23 cellular contexts compared by ENCODE assay signal in the genomic region with DNA sequence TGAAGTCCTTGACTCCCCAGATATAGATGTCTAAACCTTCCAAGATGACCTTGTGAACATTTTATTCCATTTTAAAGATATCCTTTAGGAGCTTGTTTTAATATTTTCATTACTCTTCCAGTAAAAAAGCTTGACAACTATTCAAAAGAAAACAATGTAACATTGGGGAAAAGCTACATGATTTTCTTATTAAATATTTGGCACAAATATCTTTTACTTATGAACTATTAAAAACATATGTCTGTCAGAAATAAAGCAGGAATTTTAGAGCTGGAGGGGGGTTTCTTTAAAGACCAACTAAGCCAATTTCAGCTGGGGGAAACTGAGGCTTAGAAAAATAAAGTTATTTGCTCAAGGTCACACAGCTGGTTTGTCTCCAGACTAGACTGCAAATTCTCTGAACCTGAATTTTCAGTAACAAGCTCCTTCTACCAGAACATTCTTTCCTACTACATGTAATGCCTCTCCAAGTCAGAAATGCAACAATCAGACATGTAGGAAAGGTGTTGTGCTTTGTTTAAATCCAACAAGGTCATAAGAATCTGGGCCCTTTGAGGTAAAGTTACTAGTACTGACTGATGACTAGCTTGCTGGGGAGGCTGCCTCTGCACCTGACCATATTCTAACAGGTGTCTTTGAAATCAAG.
DNase-seq lines count a peak whose midpoint lies in the region; ATAC-seq and TF ChIP-seq lines count a peak whose summit lies in the region.
"Had no signal": no experiment of that assay in that cellular context is flagged by ENCODE, and none has a peak within 500 bp of the region (broad histone marks: within the 10 kb centered on the region; RNA-seq: fewer than 3 reads in every experiment).

No MANE protein-coding gene starts in this region.

- H3K4me1 ChIP-seq in ascending aorta: peaks cover 3 to 13% of the 10 kb centered on the region in 2 donors
- H3K4me1 ChIP-seq: BE2C had no signal

- TF ChIP-seq CTCF in AG10803 (conservative IDR thresholded peaks at IDR 0.05; ENCODE audit: low read length) (no peak), ascending aorta (IDR thresholded peaks at IDR 0.05) (no peak)

- DNase-seq in AG10803 (ENCODE audit: low read depth) (peak; percentile 31), ascending aorta (ENCODE audit: low spot score in 2 of 2) (no peak), fibroblast of gingiva (ENCODE audit: low read depth) (peak; percentile 36), sciatic nerve (ENCODE audit: low spot score) (no peak), ureter (ENCODE audit: low spot score) (no peak), iPS-NIHi7 (ENCODE audit: extremely low spot score) (no peak), NCI-H1048 (lab: John Stamatoyannopoulos, UW) (no peak), NCI-H524 (lab: John Stamatoyannopoulos, UW) (no peak)
- DNase-seq: BE2C; CD8-positive, alpha-beta memory T cell; DMS 273 treated with DMSO at 0.1 percent for 48 hours; DMS79; GF-D8; NCI-H1092 treated with DMSO at 0.1 percent for 48 hours; NCI-H1436; NCI-H187 treated with DMSO at 0.1 percent for 48 hours; NCI-H2171 treated with DMSO at 0.1 percent for 48 hours; NCI-H524 treated with DMSO at 0.1 percent for 48 hours; NCI-H82; NK-92 treated with Interleukin-12 subunit alpha and Interleukin-12 subunit beta, amount 100 ng/mL, for 24 hours; PC-3 had no signal

- H3K9me3 ChIP-seq in ascending aorta: no peaks in the 10 kb centered on the region
- H3K9me3 ChIP-seq: BE2C had no signal

- peak overlapping the region; percentile 3 to 25 for H3K27ac ChIP-seq in ascending aorta
- H3K27ac ChIP-seq: 22Rv1 had no signal

- H3K4me3 ChIP-seq in AG10803 (ENCODE audit: low read length): no peak overlapping the region
- H3K4me3 ChIP-seq in ascending aorta: no peak overlapping the region

- peak; percentile 33 for ATAC-seq in sciatic nerve
- ATAC-seq: HCT116, PC-3 had no signal

- intact Hi-C loops in ascending aorta (cut with DNase I) (loop anchor here (5.0 kb wide), 1 partner anchor 73 kb away; no protein-coding TSS in a partner anchor), sciatic nerve (cut with DNase I) (no loop called here)

- no peaks in the 10 kb centered on the region for H3K27me3 ChIP-seq in ascending aorta
- H3K27me3 ChIP-seq: BE2C had no signal

- H3K36me3 ChIP-seq in ascending aorta: no peaks in the 10 kb centered on the region
- H3K36me3 ChIP-seq: BE2C had no signal

Comparison
In these comparisons a context has a peak if more than half of its experiments do, and no peak if none do; other contexts are left out.
1. DNase-seq: peak in AG10803 (single experiment) and fibroblast of gingiva (single experiment); none in ascending aorta (0 of 2), sciatic nerve (single experiment), ureter (single experiment), iPS-NIHi7 (single experiment), NCI-H1048 (single experiment) and NCI-H524 (0 of 2).